In the genomic region with DNA sequence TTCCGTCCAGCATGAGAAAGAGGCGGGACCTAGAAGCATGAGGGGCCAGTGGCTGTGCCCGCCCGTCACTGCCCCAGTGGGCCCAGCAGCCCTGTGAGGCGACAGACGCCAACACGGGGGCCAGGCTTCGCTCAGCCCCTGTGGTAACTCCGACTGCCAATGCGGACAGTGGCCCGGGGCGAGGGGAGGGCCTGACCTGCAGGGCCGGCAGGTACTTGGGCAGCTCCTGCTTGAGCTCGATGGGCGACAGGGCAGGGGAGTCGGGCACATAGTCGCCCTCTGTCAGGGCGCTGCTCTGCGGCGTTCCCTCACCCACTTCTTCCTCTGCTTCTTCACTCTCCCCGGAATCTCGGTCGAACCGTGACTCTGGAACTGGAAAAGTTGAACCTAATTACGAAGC, we compare ENCODE assay signal across 7 cellular contexts. TPM values are rescaled to one million over a fixed set of nuclear protein-coding genes. Genes with fewer than 3 reads are reported as not detected.
DNase-seq lines count a peak whose midpoint lies in the region; ATAC-seq and TF ChIP-seq lines count a peak whose summit lies in the region.
"Not testable (repeated sequence)": the region's sequence is repeated elsewhere in the genome, so short reads cannot be mapped to it uniquely, and the experiment has no call there.
"Had no signal": no experiment of that assay in that cellular context is flagged by ENCODE, and none has a peak within 500 bp of the region (broad histone marks: within the 10 kb centered on the region; RNA-seq: fewer than 3 reads in every experiment).

No MANE protein-coding gene starts in this region.

- H3K36me3 ChIP-seq in lower lobe of right lung: peaks cover 19% of the 10 kb centered on the region
- H3K36me3 ChIP-seq in aorta (ENCODE audit: control insufficient read depth in 1 of 2, insufficient read depth in 2 of 2, low read length in 1 of 2): not testable (repeated sequence)

- intact Hi-C loops in cardiac septum (cut with DNase I); lower lobe of right lung (cut with DNase I); sciatic nerve (cut with DNase I); aorta (cut with DNase I): not testable (repeated sequence)

- TF ChIP-seq CTCF in lower lobe of right lung (IDR thresholded peaks at IDR 0.05): not testable (repeated sequence)

- not testable (repeated sequence) for ATAC-seq in left lobe of liver; lower lobe of right lung; sciatic nerve; aorta (ENCODE audit: low FRiP score)

- 87 to 92% methylated on average over 3 to 19 of the region's 25 CpGs for WGBS in aorta, 2 donors

- H3K4me1 ChIP-seq in lower lobe of right lung; aorta (ENCODE audit: control insufficient read depth in 1 of 2, insufficient read depth in 2 of 2, low read length in 2 of 2): not testable (repeated sequence)

- H3K9me3 ChIP-seq in lower lobe of right lung; aorta (ENCODE audit: control insufficient read depth, low read length): not testable (repeated sequence)

- not testable (repeated sequence) for H3K4me3 ChIP-seq in lower lobe of right lung; aorta (ENCODE audit: low read length in 2 of 2)

- not testable (repeated sequence) for H3K27ac ChIP-seq in lower lobe of right lung; aorta (ENCODE audit: low read depth in 1 of 2, low read length in 2 of 2)

- peak; percentile 38 for DNase-seq in activated effector memory CD4-positive, alpha-beta T cell treated with anti-CD3 and anti-CD28 coated beads, Interleukin-2, amount 50 U/mL, for 16 hours
- peak; percentile 15 for DNase-seq in cardiac septum (ENCODE audit: low spot score)
- DNase-seq in left lobe of liver (ENCODE audit: low spot score): peak; percentile 29
- peak; percentile 20 for DNase-seq in lower lobe of right lung
- peak; percentile 10 for DNase-seq in sciatic nerve (ENCODE audit: low spot score)
- peak; percentile 16 to 52 for DNase-seq in aorta

- not testable (repeated sequence) for H3K27me3 ChIP-seq in lower lobe of right lung (ENCODE audit: low read depth); aorta (ENCODE audit: control insufficient read depth in 1 of 2, insufficient read depth in 2 of 2, low read length in 1 of 2)

RNA-seq across cellular contexts. Expression of gene MMP23B, which starts 8.1 kb away (rescaled TPM):
- total RNA-seq in cardiac septum: 60.2 TPM
- 1.6 TPM for total RNA-seq in left lobe of liver
- 27.2 TPM for total RNA-seq in lower lobe of right lung
- total RNA-seq in sciatic nerve: 5.4 TPM
- total RNA-seq in aorta: 10 to 100 TPM; 15.5 to 74.5 TPM
- 100 to 1,000 TPM in 1 of 2 donors, 10 to 100 TPM in 1; 41.2 to 120 TPM for polyA plus RNA-seq in aorta
- total RNA-seq: GM23248 had no signal

RNA-seq across cellular contexts. Expression of gene CDK11B, which starts 18.7 kb away (rescaled TPM):
- total RNA-seq in cardiac septum (30.4 TPM), left lobe of liver (8.7 TPM), lower lobe of right lung (23.0 TPM), sciatic nerve (27.9 TPM), aorta (10 to 100 TPM; 25.2 to 27.0 TPM)
- 10 to 100 TPM; 42.3 to 44.7 TPM for polyA plus RNA-seq in aorta

RNA-seq across cellular contexts. Expression of gene MIB2, which starts 24.8 kb away (rescaled TPM):
- total RNA-seq in cardiac septum (82.4 TPM), left lobe of liver (65.1 TPM), lower lobe of right lung (82.5 TPM), sciatic nerve (68.4 TPM), aorta (10 to 100 TPM; 45.0 to 77.7 TPM)
- polyA plus RNA-seq in aorta: 100 to 1,000 TPM in 1 of 2 donors, 10 to 100 TPM in 1; 20.4 to 220 TPM

RNA-seq across cellular contexts. Expression of gene FNDC10, which starts 40.1 kb away (rescaled TPM):
- total RNA-seq in cardiac septum: 1.7 TPM
- 0.58 TPM for total RNA-seq in left lobe of liver
- total RNA-seq in lower lobe of right lung: 7.7 TPM
- 2.4 TPM for total RNA-seq in sciatic nerve
- 1 to 10 TPM; 1.2 to 3.0 TPM for total RNA-seq in aorta
- polyA plus RNA-seq in aorta: under 1 TPM; 0.38 to 0.50 TPM

RNA-seq across cellular contexts. Expression of gene SLC35E2B, which starts 52.5 kb away (rescaled TPM):
- total RNA-seq in cardiac septum (19.1 TPM), left lobe of liver (18.6 TPM), lower lobe of right lung (52.7 TPM), sciatic nerve (45.6 TPM), aorta (10 to 100 TPM; 25.2 to 53.5 TPM)
- 10 to 100 TPM in 1 of 2 donors, 1 to 10 TPM in 1; 8.1 to 32.0 TPM for polyA plus RNA-seq in aorta
